8 cellular contexts compared by ENCODE assay signal in the genomic region with DNA sequence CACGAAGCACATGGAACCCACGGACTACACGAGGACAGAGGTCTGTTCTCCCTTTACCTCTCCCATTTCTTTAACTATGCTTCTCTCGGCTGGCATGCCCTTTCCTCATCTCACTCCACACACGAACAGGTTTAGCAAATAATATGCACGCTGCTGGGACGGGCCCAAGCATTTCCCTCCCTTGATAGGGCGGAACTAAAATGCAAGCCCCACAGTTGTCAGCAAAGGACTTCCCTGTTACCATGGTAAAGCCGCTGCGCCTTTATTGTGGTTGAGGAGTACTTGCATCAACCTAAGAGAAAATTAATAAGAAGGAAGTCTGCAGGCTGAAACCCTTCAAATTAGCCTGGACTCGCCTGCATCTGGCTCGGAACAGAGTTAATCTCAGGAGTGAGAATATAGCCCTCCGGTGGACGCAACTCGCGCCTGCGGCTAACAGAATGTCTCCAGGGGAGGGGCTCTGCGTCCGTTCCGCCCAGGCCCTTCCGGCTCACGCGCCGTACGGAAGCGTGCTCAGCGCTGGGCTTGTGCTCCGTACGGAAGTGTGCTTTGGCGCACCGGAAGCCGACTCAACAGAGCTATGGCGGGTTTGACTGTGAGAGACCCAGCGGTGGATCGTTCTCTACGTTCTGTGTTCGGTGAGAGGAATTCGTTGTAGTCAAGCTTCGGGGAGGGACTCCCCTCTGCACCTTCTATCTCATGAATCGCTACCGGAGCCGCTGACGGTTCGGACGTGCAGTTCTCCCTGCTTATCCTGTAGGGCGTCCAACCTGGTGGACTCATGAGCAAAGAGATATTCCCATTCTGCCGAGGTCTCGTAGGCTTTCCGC. TPM values are rescaled to one million over a fixed set of nuclear protein-coding genes. Genes with fewer than 3 reads are reported as not detected.
DNase-seq lines count a peak whose midpoint lies in the region; ATAC-seq and TF ChIP-seq lines count a peak whose summit lies in the region.

A gene with protein sequence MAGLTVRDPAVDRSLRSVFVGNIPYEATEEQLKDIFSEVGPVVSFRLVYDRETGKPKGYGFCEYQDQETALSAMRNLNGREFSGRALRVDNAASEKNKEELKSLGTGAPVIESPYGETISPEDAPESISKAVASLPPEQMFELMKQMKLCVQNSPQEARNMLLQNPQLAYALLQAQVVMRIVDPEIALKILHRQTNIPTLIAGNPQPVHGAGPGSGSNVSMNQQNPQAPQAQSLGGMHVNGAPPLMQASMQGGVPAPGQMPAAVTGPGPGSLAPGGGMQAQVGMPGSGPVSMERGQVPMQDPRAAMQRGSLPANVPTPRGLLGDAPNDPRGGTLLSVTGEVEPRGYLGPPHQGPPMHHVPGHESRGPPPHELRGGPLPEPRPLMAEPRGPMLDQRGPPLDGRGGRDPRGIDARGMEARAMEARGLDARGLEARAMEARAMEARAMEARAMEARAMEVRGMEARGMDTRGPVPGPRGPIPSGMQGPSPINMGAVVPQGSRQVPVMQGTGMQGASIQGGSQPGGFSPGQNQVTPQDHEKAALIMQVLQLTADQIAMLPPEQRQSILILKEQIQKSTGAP (plus strand): TSS at position 555 of the 830 bp plus-strand sequence. CDS start 26 bp downstream, at position 581.

- TF ChIP-seq CTCF in RWPE1 (conservative IDR thresholded peaks at IDR 0.05; ENCODE audit: low read depth) (no peak), fibroblast of pulmonary artery (IDR thresholded peaks at IDR 0.05; ENCODE audit: low read length, missing control alignments) (peak; percentile 5), nephron (IDR thresholded peaks at IDR 0.05; ENCODE audit: unreplicated experiment in 3 of 3) (peak in 1 of 3 experiments; percentile 5)

- H3K27me3 Mint-ChIP-seq in activated T-helper 17 cell treated with anti-CD3 and anti-CD28 coated beads, Interleukin-2, amount 50 U/mL, for 72 hours = no peaks in the 10 kb centered on the region
- H3K27me3 Mint-ChIP-seq in nephron (ENCODE audit: low read depth) = peaks cover 4% of the 10 kb centered on the region

- peak within 1 kb of the TSS; percentile 76 for H3K27ac ChIP-seq in RWPE1

- peak within 1 kb of the TSS; percentile 83 for H3K4me3 Mint-ChIP-seq in activated T-helper 17 cell treated with anti-CD3 and anti-CD28 coated beads, Interleukin-2, amount 50 U/mL, for 72 hours
- H3K4me3 Mint-ChIP-seq in nephron = peak within 1 kb of the TSS; percentile 84

- peak; percentile 94 for DNase-seq in ELF-1 (ENCODE audit: low read depth, low spot score)
- DNase-seq in GOT3 (lab: John Stamatoyannopoulos, UW) = peak; percentile 8
- DNase-seq in LHCN-M2 (ENCODE audit: low read depth) = peak; percentile 77
- peak; percentile 77 for DNase-seq in RWPE1 (ENCODE audit: low spot score)
- peak; percentile 85 for DNase-seq in fibroblast of pulmonary artery (ENCODE audit: low read depth)
- DNase-seq in stimulated activated naive CD8-positive, alpha-beta T cell treated with anti-CD3 and anti-CD28 coated beads, Interleukin-15, Interleukin-2, amounts not matched to agents 100 U/mL and 50 U/mL, for 24 hours = peak; percentile 77

- H3K4me1 Mint-ChIP-seq in activated T-helper 17 cell treated with anti-CD3 and anti-CD28 coated beads, Interleukin-2, amount 50 U/mL, for 72 hours = peaks cover 6% of the 10 kb centered on the region
- H3K4me1 Mint-ChIP-seq in nephron = peaks cover 5% of the 10 kb centered on the region

- POLR2A ChIA-PET in RWPE1 (lab: Yijun Ruan, JAX; ENCODE audit: low non-redundant PET) = no interaction called here

- peaks cover 38% of the 10 kb centered on the region for H3K36me3 Mint-ChIP-seq in activated T-helper 17 cell treated with anti-CD3 and anti-CD28 coated beads, Interleukin-2, amount 50 U/mL, for 72 hours (ENCODE audit: low read depth)
- H3K36me3 Mint-ChIP-seq in nephron (ENCODE audit: low read depth) = peaks cover 14% of the 10 kb centered on the region

- ATAC-seq in activated T-helper 17 cell treated with anti-CD3 and anti-CD28 coated beads, Interleukin-2, amount 50 U/mL, for 72 hours (replicated peaks) = peak; percentile 100
- ATAC-seq in stimulated activated naive CD8-positive, alpha-beta T cell treated with anti-CD3 and anti-CD28 coated beads, Interleukin-15, Interleukin-2, amounts not matched to agents 100 U/mL and 50 U/mL, for 24 hours = peak; percentile 99

- no peaks in the 10 kb centered on the region for H3K9me3 Mint-ChIP-seq in activated T-helper 17 cell treated with anti-CD3 and anti-CD28 coated beads, Interleukin-2, amount 50 U/mL, for 72 hours
- peaks cover 6% of the 10 kb centered on the region for H3K9me3 Mint-ChIP-seq in nephron

- peak within 1 kb of the TSS; percentile 85 for H3K4me3 ChIP-seq in fibroblast of pulmonary artery (replicated peaks; ENCODE audit: low read depth, low read length)

- peak within 1 kb of the TSS; percentile 81 for H3K27ac Mint-ChIP-seq in activated T-helper 17 cell treated with anti-CD3 and anti-CD28 coated beads, Interleukin-2, amount 50 U/mL, for 72 hours
- peak within 1 kb of the TSS; percentile 34 to 76 (median 63) for H3K27ac Mint-ChIP-seq in nephron

- CTCF ChIA-PET in RWPE1 (lab: Yijun Ruan, JAX) = interaction anchor here (0.5 to 0.7 kb wide), 2 partner anchors 108 to 157 kb away, joined by 3 to 5 read pairs; a partner anchor contains a TSS

RNA-seq across cellular contexts. Expression of the gene that starts here (rescaled TPM):
- 29.4 and 32.3 TPM in 2 replicates for total RNA-seq in LHCN-M2 (2014; rRNA removed)
- polyA plus RNA-seq in LHCN-M2 (2012) = 15.4 TPM
- total RNA-seq in activated T-helper 17 cell treated with anti-CD3 and anti-CD28 coated beads, Interleukin-2, amount 50 U/mL, for 72 hours = 10 to 100 TPM; 28.8 to 51.2 TPM

Comparison
In these comparisons a context has a peak if more than half of its experiments do, and no peak if none do; other contexts are left out.
1. Peak in every context shown above with its lines: DNase-seq, ATAC-seq, H3K4me3 ChIP-seq and H3K27ac ChIP-seq.
2. DNase-seq: peak in every context shown above with its lines; median percentile 94 in ELF-1; 85 in fibroblast of pulmonary artery; 77 in LHCN-M2; 77 in RWPE1; 77 in stimulated activated naive CD8-positive, alpha-beta T cell treated with anti-CD3 and anti-CD28 coated beads, Interleukin-15, Interleukin-2, amounts not matched to agents 100 U/mL and 50 U/mL, for 24 hours; 8 in GOT3.